9 cellular contexts compared by ENCODE assay signal in the genomic region with DNA sequence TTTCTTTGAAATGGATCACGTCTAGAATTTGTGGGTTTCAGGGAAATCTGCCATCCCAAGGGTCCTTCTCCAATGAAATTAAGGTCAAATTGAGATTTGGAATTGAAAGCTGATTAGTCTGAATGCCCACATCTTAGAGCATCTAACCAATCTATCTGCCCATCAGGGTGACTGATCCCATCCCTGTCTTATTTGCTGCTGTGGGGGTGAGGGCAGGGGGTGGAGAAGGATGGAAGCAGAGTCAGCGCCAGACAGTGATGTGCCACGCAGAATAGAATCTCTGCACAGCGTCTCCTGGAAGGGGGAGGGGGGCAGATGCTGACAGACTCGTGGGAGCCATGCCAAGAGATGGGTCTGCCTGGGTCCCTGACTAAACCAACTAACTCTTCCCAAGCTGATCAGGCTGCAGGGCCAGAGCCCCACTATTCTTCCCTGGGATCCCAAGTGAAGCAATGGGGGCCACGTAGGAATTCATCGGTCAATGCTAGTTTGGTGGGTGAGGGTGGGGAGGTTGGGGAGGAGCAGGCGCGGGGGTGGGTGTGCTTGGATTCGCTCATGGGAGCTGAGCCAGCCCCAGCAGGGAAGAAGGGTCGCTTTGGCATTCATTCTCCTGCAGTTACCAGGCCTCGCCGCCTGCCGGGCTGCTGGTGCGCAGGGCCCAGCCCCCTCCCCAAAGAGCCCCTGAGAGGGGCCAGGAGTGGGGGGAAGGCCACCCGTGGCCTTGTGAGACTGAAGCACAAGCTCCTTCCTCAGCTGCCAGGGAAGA. TPM values are rescaled to one million over a fixed set of nuclear protein-coding genes. Genes with fewer than 3 reads are reported as not detected.
DNase-seq lines count a peak whose midpoint lies in the region; ATAC-seq and TF ChIP-seq lines count a peak whose summit lies in the region.
"Had no signal": no experiment of that assay in that cellular context is flagged by ENCODE, and none has a peak within 500 bp of the region (broad histone marks: within the 10 kb centered on the region; RNA-seq: fewer than 3 reads in every experiment).

No MANE protein-coding gene starts in this region.

- no peak for DNase-seq in activated naive CD8-positive, alpha-beta T cell treated with anti-CD3 and anti-CD28 coated beads, Interleukin-2, amount 50 U/mL, for 24 hours
- DNase-seq in SK-N-MC (ENCODE audit: low read depth, low spot score) (no peak), islet precursor cell (peak; percentile 87), type B pancreatic cell (ENCODE audit: extremely low spot score, unreplicated experiment) (no peak), activated gamma-delta T cell (lab: John Stamatoyannopoulos, UW) (no peak)
- no peak for DNase-seq in stimulated activated CD4-positive, alpha-beta T cell treated with anti-CD3 and anti-CD28 coated beads, Interleukin-1b, Interleukin-23, amount 100 ng/mL, for 48 hours
- DNase-seq in activated CD8-positive, alpha-beta memory T cell treated with anti-CD3 and anti-CD28 coated beads, Interleukin-2, amount 50 U/mL, for 48 hours, result no peak

- H3K4me3 Mint-ChIP-seq in activated naive CD8-positive, alpha-beta T cell, result no peak overlapping the region
- H3K4me3 Mint-ChIP-seq in activated naive CD8-positive, alpha-beta T cell treated with anti-CD3 and anti-CD28 coated beads, Interleukin-2, amount 50 U/mL, for 24 hours, result no peak overlapping the region
- H3K4me3 Mint-ChIP-seq in type B pancreatic cell, result peak overlapping the region; percentile 60

- no peaks in the 10 kb centered on the region for H3K9me3 Mint-ChIP-seq in activated naive CD8-positive, alpha-beta T cell (ENCODE audit: low read depth)
- H3K9me3 Mint-ChIP-seq in activated naive CD8-positive, alpha-beta T cell treated with anti-CD3 and anti-CD28 coated beads, Interleukin-2, amount 50 U/mL, for 24 hours, result no peaks in the 10 kb centered on the region
- no peaks in the 10 kb centered on the region for H3K9me3 Mint-ChIP-seq in type B pancreatic cell

- peak; percentile 70 for TF ChIP-seq CTCF in type B pancreatic cell (conservative IDR thresholded peaks at IDR 0.05)

- no peaks in the 10 kb centered on the region for H3K4me1 Mint-ChIP-seq in activated naive CD8-positive, alpha-beta T cell (ENCODE audit: low read depth)
- no peaks in the 10 kb centered on the region for H3K4me1 Mint-ChIP-seq in activated naive CD8-positive, alpha-beta T cell treated with anti-CD3 and anti-CD28 coated beads, Interleukin-2, amount 50 U/mL, for 24 hours
- H3K4me1 Mint-ChIP-seq in type B pancreatic cell (ENCODE audit: unreplicated experiment), result peaks cover 45% of the 10 kb centered on the region

- H3K4me3 ChIP-seq in SK-N-MC, result peak overlapping the region; percentile 63

- no peaks in the 10 kb centered on the region for H3K36me3 Mint-ChIP-seq in activated naive CD8-positive, alpha-beta T cell
- no peaks in the 10 kb centered on the region for H3K36me3 Mint-ChIP-seq in activated naive CD8-positive, alpha-beta T cell treated with anti-CD3 and anti-CD28 coated beads, Interleukin-2, amount 50 U/mL, for 24 hours (ENCODE audit: low read depth)
- H3K36me3 Mint-ChIP-seq in type B pancreatic cell, result no peaks in the 10 kb centered on the region

- peak overlapping the region; percentile 1 for H3K27ac Mint-ChIP-seq in activated naive CD8-positive, alpha-beta T cell
- no peak overlapping the region for H3K27ac Mint-ChIP-seq in activated naive CD8-positive, alpha-beta T cell treated with anti-CD3 and anti-CD28 coated beads, Interleukin-2, amount 50 U/mL, for 24 hours
- H3K27ac Mint-ChIP-seq in type B pancreatic cell, result peak overlapping the region; percentile 81

- no peaks in the 10 kb centered on the region for H3K36me3 ChIP-seq in SK-N-MC (ENCODE audit: insufficient read depth, low read length)

- H3K27ac ChIP-seq in SK-N-MC, result peak overlapping the region; percentile 98

- no peaks in the 10 kb centered on the region for H3K9me3 ChIP-seq in SK-N-MC (ENCODE audit: low read depth, low read length)

- H3K9ac ChIP-seq in SK-N-MC (ENCODE audit: insufficient read length), result peak overlapping the region; percentile 81

- H3K27me3 Mint-ChIP-seq in activated naive CD8-positive, alpha-beta T cell, result peaks cover 7% of the 10 kb centered on the region
- H3K27me3 Mint-ChIP-seq in activated naive CD8-positive, alpha-beta T cell treated with anti-CD3 and anti-CD28 coated beads, Interleukin-2, amount 50 U/mL, for 24 hours, result peaks cover 26% of the 10 kb centered on the region
- peaks cover 13% of the 10 kb centered on the region for H3K27me3 Mint-ChIP-seq in type B pancreatic cell

- no peak for ATAC-seq in activated naive CD8-positive, alpha-beta T cell treated with anti-CD3 and anti-CD28 coated beads, Interleukin-2, amount 50 U/mL, for 24 hours

RNA-seq across cellular contexts. Expression of gene CDK5RAP3, which starts 32.2 kb away (rescaled TPM):
- total RNA-seq in type B pancreatic cell (ENCODE audit: low replicate concordance), result 187 and 217 TPM in 2 replicates

RNA-seq across cellular contexts. Expression of gene COPZ2, which starts 34.5 kb away (rescaled TPM):
- 1.9 and 5.7 TPM in 2 replicates for total RNA-seq in type B pancreatic cell (ENCODE audit: low replicate concordance)

RNA-seq across cellular contexts. Expression of gene NFE2L1, which starts 45.1 kb away (rescaled TPM):
- 99.1 and 111 TPM in 2 replicates for total RNA-seq in type B pancreatic cell (ENCODE audit: low replicate concordance)

RNA-seq across cellular contexts. Expression of gene PRR15L, which starts 45.4 kb away (rescaled TPM):
- 20.0 and 32.5 TPM in 2 replicates for total RNA-seq in type B pancreatic cell (ENCODE audit: low replicate concordance)
- total RNA-seq: glomerular endothelial cell had no signal
